Comparison of ENCODE assay signal across 9 cellular contexts in genomic region chr6:52552278-52552643, GRCh38. TPM values are rescaled to one million over a fixed set of nuclear protein-coding genes. Genes with fewer than 3 reads are reported as not detected.
A peak's percentile ranks its signal among the peaks of the same experiment; 100 is the strongest.
DNase-seq lines count a peak whose midpoint lies in the region; ATAC-seq and TF ChIP-seq lines count a peak whose summit lies in the region.
"Had no signal": no experiment of that assay in that cellular context is flagged by ENCODE, and none has a peak within 500 bp of the region (broad histone marks: within the 10 kb centered on the region; RNA-seq: fewer than 3 reads in every experiment).

No MANE protein-coding gene starts in this region.

- no peak overlapping the region for H3K4me3 Mint-ChIP-seq in activated T-helper 17 cell treated with anti-CD3 and anti-CD28 coated beads, Interleukin-2, amount 50 U/mL, for 72 hours
- H3K4me3 Mint-ChIP-seq in nephron = peak overlapping the region; percentile 63 to 74 (median 70)
- H3K4me3 Mint-ChIP-seq in immature natural killer cell = no peak overlapping the region
- H3K4me3 Mint-ChIP-seq: CD4-positive, CD25-positive, alpha-beta regulatory T cell had no signal

- no peaks in the 10 kb centered on the region for H3K9me3 Mint-ChIP-seq in activated T-helper 17 cell treated with anti-CD3 and anti-CD28 coated beads, Interleukin-2, amount 50 U/mL, for 72 hours
- no peaks in the 10 kb centered on the region for H3K9me3 Mint-ChIP-seq in nephron
- H3K9me3 Mint-ChIP-seq in immature natural killer cell = no peaks in the 10 kb centered on the region
- H3K9me3 Mint-ChIP-seq: CD4-positive, CD25-positive, alpha-beta regulatory T cell had no signal

- peak; percentile 40 for DNase-seq in NCI-H345 (lab: John Stamatoyannopoulos, UW)
- no peak for DNase-seq in NCI-H345 treated with DMSO at 0.1 percent for 48 hours (lab: John Stamatoyannopoulos, UW; ENCODE audit: unreplicated experiment)
- DNase-seq in posterior vena cava (ENCODE audit: low spot score) = no peak
- no peak for DNase-seq in immature natural killer cell
- no peak for DNase-seq in ecto neural progenitor cell (ENCODE audit: low spot score)
- DNase-seq: CD4-positive, CD25-positive, alpha-beta regulatory T cell had no signal

- TF ChIP-seq CTCF in nephron (IDR thresholded peaks at IDR 0.05; ENCODE audit: unreplicated experiment in 3 of 3) = no peak

- peak overlapping the region; percentile 18 for H3K27ac Mint-ChIP-seq in activated T-helper 17 cell treated with anti-CD3 and anti-CD28 coated beads, Interleukin-2, amount 50 U/mL, for 72 hours
- H3K27ac Mint-ChIP-seq in nephron (peak overlapping the region; percentile 95 to 97 (median 97)), immature natural killer cell (peak overlapping the region in 3 of 6 donors; percentile 5 to 49 (median 24))

- H3K4me1 Mint-ChIP-seq in activated T-helper 17 cell treated with anti-CD3 and anti-CD28 coated beads, Interleukin-2, amount 50 U/mL, for 72 hours = peaks cover 17% of the 10 kb centered on the region
- H3K4me1 Mint-ChIP-seq in nephron = peaks cover 64% of the 10 kb centered on the region
- H3K4me1 Mint-ChIP-seq in immature natural killer cell = peaks cover 55% of the 10 kb centered on the region in 2 donors

- no peaks in the 10 kb centered on the region for H3K27me3 Mint-ChIP-seq in activated T-helper 17 cell treated with anti-CD3 and anti-CD28 coated beads, Interleukin-2, amount 50 U/mL, for 72 hours
- no peaks in the 10 kb centered on the region for H3K27me3 Mint-ChIP-seq in nephron (ENCODE audit: low read depth)
- H3K27me3 Mint-ChIP-seq in immature natural killer cell (ENCODE audit: low read depth in 3 of 3) = peaks cover 0 to 4% (median 0%) of the 10 kb centered on the region in 3 donors
- H3K27me3 Mint-ChIP-seq: CD4-positive, CD25-positive, alpha-beta regulatory T cell had no signal

- intact Hi-C loops in posterior vena cava (cut with DNase I) = no loop called here

- no peaks in the 10 kb centered on the region for H3K36me3 Mint-ChIP-seq in activated T-helper 17 cell treated with anti-CD3 and anti-CD28 coated beads, Interleukin-2, amount 50 U/mL, for 72 hours (ENCODE audit: low read depth)
- H3K36me3 Mint-ChIP-seq in nephron (ENCODE audit: low read depth) = peaks cover 4% of the 10 kb centered on the region
- H3K36me3 Mint-ChIP-seq in immature natural killer cell = peaks cover 0 to 5% (median 0%) of the 10 kb centered on the region in 3 donors

- ATAC-seq in HG03159 (IDR thresholded peaks at IDR 0.05; ENCODE audit: unreplicated experiment) = peak; percentile 96
- no peak for ATAC-seq in activated T-helper 17 cell treated with anti-CD3 and anti-CD28 coated beads, Interleukin-2, amount 50 U/mL, for 72 hours (replicated peaks)

RNA-seq across cellular contexts. Expression of gene TRAM2, which starts 24.6 kb away (rescaled TPM):
- 1 to 10 TPM; 1.7 to 5.4 TPM for total RNA-seq in activated T-helper 17 cell treated with anti-CD3 and anti-CD28 coated beads, Interleukin-2, amount 50 U/mL, for 72 hours
- 10 to 100 TPM; 40.8 to 46.9 TPM for total RNA-seq in posterior vena cava
- 1 to 10 TPM; 1.7 to 7.0 (median 4.4) TPM for polyA plus RNA-seq in immature natural killer cell

Comparison
In these comparisons a context has a peak if more than half of its experiments do, and no peak if none do; other contexts are left out.
1. H3K4me3 Mint-ChIP-seq: peak in nephron (3 of 3); none in activated T-helper 17 cell treated with anti-CD3 and anti-CD28 coated beads, Interleukin-2, amount 50 U/mL, for 72 hours (single experiment) and immature natural killer cell (0 of 5).
2. RNA of gene TRAM2, which starts 24.6 kb away (total RNA-seq): 40.8 to 46.9 TPM in posterior vena cava; 1.7 to 5.4 TPM in activated T-helper 17 cell treated with anti-CD3 and anti-CD28 coated beads, Interleukin-2, amount 50 U/mL, for 72 hours; every median in the first group is over 4 times any median in the second.